ENCODE assay signal across 8 cellular contexts in genomic region chr11:60334005-60334620, GRCh38. TPM values are rescaled to one million over a fixed set of nuclear protein-coding genes. Genes with fewer than 3 reads are reported as not detected.
DNase-seq lines count a peak whose midpoint lies in the region; TF ChIP-seq lines count a peak whose summit lies in the region.

No MANE protein-coding gene starts in this region.

- H3K4me1 Mint-ChIP-seq in immature natural killer cell: no peaks in the 10 kb centered on the region

- H3K4me3 Mint-ChIP-seq in immature natural killer cell: no peak overlapping the region

- peaks cover 0 to under 1% (median 0%) of the 10 kb centered on the region in 6 donors for H3K9me3 Mint-ChIP-seq in immature natural killer cell

- in situ Hi-C loops in astrocyte of the cerebellum (cut with HindIII; ENCODE audit: low sequenced_read_pairs): no loop called here

- H3K36me3 Mint-ChIP-seq in immature natural killer cell: no peaks in the 10 kb centered on the region

- H3K4me3 ChIP-seq in BE2C (ENCODE audit: low read depth, low read length) (no peak overlapping the region), LNCaP clone FGC (ENCODE audit: low read depth, low read length) (no peak overlapping the region), astrocyte of the cerebellum (ENCODE audit: low read depth, low read length) (no peak overlapping the region)

- H3K36me3 ChIP-seq in BE2C: no peaks in the 10 kb centered on the region

- peak; percentile 39 for DNase-seq in BE2C
- peak; percentile 28 for DNase-seq in GM19240 (ENCODE audit: insufficient read length, low spot score)
- DNase-seq in LNCaP clone FGC (ENCODE audit: low read depth): peak; percentile 15
- DNase-seq in T-helper 2 cell: peak in 4 of 5 experiments; percentile 7 to 57 (median 31)
- no peak for DNase-seq in astrocyte of the cerebellum (ENCODE audit: low read depth)
- peak; percentile 17 to 29 (median 26) for DNase-seq in immature natural killer cell
- peak; percentile 66 for DNase-seq in stimulated activated CD4-positive, alpha-beta T cell treated with anti-CD3 and anti-CD28 coated beads, Interleukin-1b, Interleukin-23, amount 100 ng/mL, for 48 hours
- no peak for DNase-seq in NCI-H187 (lab: John Stamatoyannopoulos, UW)

- H3K27me3 ChIP-seq in BE2C: no peaks in the 10 kb centered on the region

- H3K27ac Mint-ChIP-seq in immature natural killer cell: no peak overlapping the region

- TF ChIP-seq CTCF in BE2C (IDR thresholded peaks at IDR 0.05; ENCODE audit: low read depth, low read length): peak; percentile 62
- peak; percentile 69 for TF ChIP-seq CTCF in LNCaP clone FGC (IDR thresholded peaks at IDR 0.05; ENCODE audit: control insufficient read depth, extremely low read depth, insufficient read depth)
- peak; percentile 66 for TF ChIP-seq CTCF in astrocyte of the cerebellum (IDR thresholded peaks at IDR 0.05; ENCODE audit: low read depth, low read length, missing control alignments)

- no peaks in the 10 kb centered on the region for H3K9me3 ChIP-seq in BE2C

- H3K27me3 Mint-ChIP-seq in immature natural killer cell (ENCODE audit: low read depth in 3 of 3): peaks cover 0 to 4% (median 2%) of the 10 kb centered on the region in 3 donors

- no peaks in the 10 kb centered on the region for H3K4me1 ChIP-seq in BE2C

RNA-seq across cellular contexts. Expression of gene MS4A6E, which starts 7.1 kb away (rescaled TPM):
- not detected for polyA plus RNA-seq in BE2C (2012; ENCODE audit: insufficient read depth, insufficient read length, low read depth)
- not detected for polyA plus RNA-seq in immature natural killer cell

RNA-seq across cellular contexts. Expression of gene MS4A7, which starts 44.2 kb away (rescaled TPM):
- polyA plus RNA-seq in BE2C (2012; ENCODE audit: insufficient read depth, insufficient read length, low read depth): not detected
- polyA plus RNA-seq in immature natural killer cell: 1 to 10 TPM; 1.0 to 7.1 (median 2.6) TPM

RNA-seq across cellular contexts. Expression of gene MS4A4A, which starts 53.6 kb away (rescaled TPM):
- not detected for polyA plus RNA-seq in BE2C (2012; ENCODE audit: insufficient read depth, insufficient read length, low read depth)
- 1 to 10 TPM in 2 of 3 donors, under 1 TPM in 1; 0.15 to 3.5 (median 1.3) TPM for polyA plus RNA-seq in immature natural killer cell

Comparison
In these comparisons a context has a peak if more than half of its experiments do, and no peak if none do; other contexts are left out.
1. DNase-seq: peak in BE2C (single experiment), GM19240 (single experiment), LNCaP clone FGC (single experiment), T-helper 2 cell (4 of 5), immature natural killer cell (3 of 3) and stimulated activated CD4-positive, alpha-beta T cell treated with anti-CD3 and anti-CD28 coated beads, Interleukin-1b, Interleukin-23, amount 100 ng/mL, for 48 hours (single experiment); none in astrocyte of the cerebellum (single experiment) and NCI-H187 (0 of 2).
2. Peak in every context shown above with its lines, with median percentiles within 50 percentile points of each other: CTCF ChIP-seq.